Comparison of ENCODE assay signal across 8 cellular contexts in the genomic region with DNA sequence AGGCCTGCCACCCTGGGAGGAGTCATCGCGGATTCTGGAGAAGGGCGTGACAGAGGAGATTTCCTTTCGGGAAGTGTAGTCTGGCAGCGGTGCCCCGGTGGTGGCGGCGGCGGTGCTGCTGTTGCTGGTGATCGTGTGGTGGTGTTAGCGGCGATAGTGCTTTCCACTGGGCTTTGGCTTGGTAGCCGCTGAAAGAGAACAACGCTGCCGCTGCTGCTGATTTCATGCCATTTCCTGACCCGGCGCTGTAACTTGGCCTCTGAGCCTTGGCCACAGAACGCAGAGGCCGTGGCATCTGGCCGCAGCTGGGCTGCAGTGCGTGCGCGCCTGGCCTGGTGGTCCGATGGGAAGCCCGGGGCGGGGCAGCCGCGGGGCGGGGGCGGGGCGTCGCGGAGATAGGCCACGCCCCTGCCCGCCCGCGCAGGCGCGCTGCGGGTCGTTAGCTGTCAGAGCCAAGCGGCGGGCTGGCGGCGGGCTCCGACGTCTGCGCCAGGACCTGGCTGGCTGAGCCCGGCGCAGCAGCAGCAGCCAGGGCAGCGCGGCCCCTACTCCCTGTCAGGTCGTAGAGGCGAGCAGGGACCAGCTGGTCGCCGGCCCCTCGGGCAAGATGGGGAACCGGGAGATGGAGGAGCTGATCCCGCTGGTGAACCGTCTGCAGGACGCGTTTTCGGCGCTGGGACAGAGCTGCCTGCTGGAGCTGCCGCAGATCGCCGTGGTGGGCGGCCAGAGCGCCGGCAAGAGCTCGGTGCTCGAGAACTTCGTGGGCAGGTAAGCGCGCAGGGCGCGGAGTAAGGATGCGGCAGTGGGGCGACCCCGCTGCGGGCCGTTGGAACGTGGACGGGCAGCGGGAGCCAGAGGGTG.
DNase-seq lines count a peak whose midpoint lies in the region; ATAC-seq, FAIRE-seq and TF ChIP-seq lines count a peak whose summit lies in the region.

A gene (plus strand): TSS at position 449 of the 861 bp plus-strand sequence. CDS start 159 bp downstream, at position 608.

- TF ChIP-seq CTCF in epithelial cell of esophagus (IDR thresholded peaks at IDR 0.05; ENCODE audit: insufficient read depth, low read depth, low read length, missing control alignments): no peak

- DNase-seq in Ammon's horn (ENCODE audit: low spot score) (peak; percentile 93), GM19239 (ENCODE audit: insufficient read length, low spot score) (peak; percentile 81), NCI-H82 treated with DMSO at 0.1 percent for 48 hours (lab: John Stamatoyannopoulos, UW; ENCODE audit: unreplicated experiment) (peak; percentile 67), activated T-cell treated with anti-CD3 and anti-CD28 coated beads for 24 hours (ENCODE audit: low read depth) (peak; percentile 70), epithelial cell of esophagus (ENCODE audit: low read depth) (peak; percentile 78), middle frontal gyrus (ENCODE audit: extremely low spot score, low spot score) (peak; percentile 88)
- peak; percentile 27 to 71 for DNase-seq in stimulated activated CD8-positive, alpha-beta memory T cell treated with anti-CD3 and anti-CD28 coated beads, Interleukin-15, amount 100 ng/mL, for 4 hours (ENCODE audit: low read depth in 2 of 2)

- FAIRE-seq in GM19239 (lab: Jason Lieb, UNC): no peak

- peak; percentile 93 for ATAC-seq in HG03432 (IDR thresholded peaks at IDR 0.05; ENCODE audit: unreplicated experiment)

- H3K4me3 ChIP-seq in epithelial cell of esophagus (ENCODE audit: low read length): peak within 1 kb of the TSS; percentile 78

Comparison
In these comparisons a context has a peak if more than half of its experiments do, and no peak if none do; other contexts are left out.
1. Peak in every context shown above with its lines: DNase-seq, ATAC-seq and H3K4me3 ChIP-seq.